ENCODE assay signal across 9 cellular contexts in the genomic region with DNA sequence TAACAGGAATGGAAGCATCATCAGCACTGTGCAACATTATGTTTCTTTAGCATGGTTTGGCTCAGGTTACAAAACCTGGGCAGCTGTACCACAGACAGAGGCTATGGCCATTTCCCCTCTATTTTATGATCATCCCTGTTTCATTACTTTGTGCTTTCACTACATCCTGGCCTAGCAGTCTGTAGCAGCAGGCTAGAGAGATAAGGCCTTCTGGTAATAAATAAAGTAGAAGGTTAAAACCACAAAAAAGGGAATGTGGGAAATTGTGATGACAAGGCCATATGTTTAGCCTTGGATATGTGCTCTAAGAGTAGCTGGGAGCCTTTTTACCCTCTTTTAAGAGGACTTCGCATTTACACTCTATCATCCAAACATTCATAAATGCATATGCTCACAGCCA.
DNase-seq lines count a peak whose midpoint lies in the region; ATAC-seq, FAIRE-seq and TF ChIP-seq lines count a peak whose summit lies in the region.
"Had no signal": no experiment of that assay in that cellular context is flagged by ENCODE, and none has a peak within 500 bp of the region (broad histone marks: within the 10 kb centered on the region; RNA-seq: fewer than 3 reads in every experiment).

No MANE protein-coding gene starts in this region.

- no peaks in the 10 kb centered on the region for H3K9me3 ChIP-seq in pancreas
- H3K9me3 ChIP-seq: spleen had no signal

- no peaks in the 10 kb centered on the region for H3K27me3 ChIP-seq in pancreas
- H3K27me3 ChIP-seq: spleen had no signal

- DNase-seq in pancreas (no peak), left colon (no peak), NCI-H187 treated with DMSO at 0.1 percent for 48 hours (lab: John Stamatoyannopoulos, UW) (no peak)
- no peak for DNase-seq in activated effector memory CD4-positive, alpha-beta T cell treated with Interleukin-2 at 50 U/mL for 16 hours
- DNase-seq: DND-41, spleen had no signal

- TF ChIP-seq CTCF in pancreas (IDR thresholded peaks at IDR 0.05) = no peak

- ATAC-seq in GM19043 (IDR thresholded peaks at IDR 0.05; ENCODE audit: low read depth, unreplicated experiment) = peak; percentile 12
- peak; percentile 24 for ATAC-seq in HG02588 (IDR thresholded peaks at IDR 0.05; ENCODE audit: unreplicated experiment)
- peak; percentile 24 for ATAC-seq in HG03460 (IDR thresholded peaks at IDR 0.05; ENCODE audit: unreplicated experiment)
- peak; percentile 50 to 88 (median 84) for ATAC-seq in pancreas
- ATAC-seq in left colon = no peak

- intact Hi-C loops in pancreas (cut with DNase I) = no loop called here
- intact Hi-C loops in left colon (cut with DNase I, micrococcal nuclease) = no loop called here

- no peak overlapping the region for H3K27ac ChIP-seq in pancreas
- H3K27ac ChIP-seq: spleen had no signal

- H3K36me3 ChIP-seq in pancreas = no peaks in the 10 kb centered on the region
- H3K36me3 ChIP-seq: spleen had no signal

- no peak for FAIRE-seq in pancreas (lab: Jason Lieb, UNC)

- WGBS in pancreas, 2 donors = 19 to 23% methylated on average over 1 of the region's 1 CpG

- peaks cover 4 to 15% (median 11%) of the 10 kb centered on the region in 3 donors for H3K4me1 ChIP-seq in pancreas
- H3K4me1 ChIP-seq: spleen had no signal

- no peak overlapping the region for H3K4me3 ChIP-seq in pancreas
- H3K4me3 ChIP-seq: spleen had no signal
